Comparison of ENCODE assay signal across 1 cellular context in genomic region chr3:59655616-59656015, GRCh38.
TF ChIP-seq lines count a peak whose summit lies in the region.

No MANE protein-coding gene starts in this region.

TF ChIP-seq in GM23338, 12 proteins besides CTCF, POLR2A, EP300 and RAD21 (continued from another document):
- no peak for TF ChIP-seq ZNF462 (CRISPR knock-in tag; IDR thresholded peaks at IDR 0.05)
- TF ChIP-seq ETS1 (IDR thresholded peaks at IDR 0.05): no peak
